Comparison of ENCODE assay signal across 10 cellular contexts in the genomic region with DNA sequence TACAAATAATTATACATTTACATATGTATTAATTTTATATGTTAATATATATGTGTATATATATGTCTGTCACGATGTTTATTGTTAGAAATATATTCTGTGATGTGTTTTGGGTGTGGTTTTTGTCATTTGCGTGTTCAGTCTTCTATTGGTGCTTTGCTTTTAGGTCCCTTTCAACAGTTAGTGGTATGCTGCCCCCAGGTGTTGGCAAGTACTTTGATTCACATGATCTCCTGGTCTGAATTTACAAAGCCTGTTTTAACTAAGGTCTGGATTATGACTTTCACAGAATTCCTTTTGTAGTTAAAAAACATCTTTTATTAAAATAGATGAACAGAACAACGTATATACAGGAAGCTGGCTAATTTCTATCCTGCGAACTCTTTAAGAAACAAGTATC.
DNase-seq lines count a peak whose midpoint lies in the region; ATAC-seq, FAIRE-seq and TF ChIP-seq lines count a peak whose summit lies in the region.
"Had no signal": no experiment of that assay in that cellular context is flagged by ENCODE, and none has a peak within 500 bp of the region (broad histone marks: within the 10 kb centered on the region; RNA-seq: fewer than 3 reads in every experiment).

No MANE protein-coding gene starts in this region.

- H3K4me2 ChIP-seq in GM12878 (ENCODE audit: control insufficient read depth, insufficient read depth): no peak overlapping the region
- no peak overlapping the region for H3K4me2 ChIP-seq in osteoblast (ENCODE audit: insufficient read depth, low read length)

- no peak overlapping the region for H3K9ac ChIP-seq in GM12878 (ENCODE audit: control insufficient read depth, insufficient read depth, low read length)

- H3K79me2 ChIP-seq in GM12878 (ENCODE audit: control insufficient read depth, insufficient read depth, low read length): no peaks in the 10 kb centered on the region
- H3K79me2 ChIP-seq in osteoblast (ENCODE audit: insufficient read depth, low read length): no peaks in the 10 kb centered on the region

- no peak for TF ChIP-seq EP300 in GM12878 (IDR thresholded peaks at IDR 0.05; ENCODE audit: borderline replicate concordance in 1 of 2, control insufficient read depth in 1 of 2, low read depth in 2 of 2, low read length in 2 of 2)

- POLR2A ChIA-PET in GM12878 (lab: Charles Lee): no interaction called here

- ATAC-seq in GM12878 (0 out of 3 replicates have a peak, but pooled peaks have one; percentile 18), left lung (no peak)
- ATAC-seq: left ventricle myocardium superior had no signal

- H2AFZ ChIP-seq in GM12878 (ENCODE audit: control insufficient read depth, low read depth, low read length): no peak overlapping the region
- H2AFZ ChIP-seq in osteoblast (ENCODE audit: low read length): no peak overlapping the region

- H3K4me3 ChIP-seq in GM12878 (no peak overlapping the region), osteoblast (ENCODE audit: insufficient read depth, low read length) (no peak overlapping the region), left lung (no peak overlapping the region)

- 50% methylated on average over 4 of the region's 4 CpGs for WGBS in GM12878 (ENCODE audit: insufficient coverage, insufficient replicate concordance, low lambda C conversion rate, missing lambda C conversion rate)

- CTCF ChIA-PET in GM12878 (lab: Yijun Ruan, JAX): no interaction called here

- no peaks in the 10 kb centered on the region for H3K4me1 ChIP-seq in GM12878 (ENCODE audit: control insufficient read depth, insufficient read depth, low read length)
- H3K4me1 ChIP-seq in osteoblast (ENCODE audit: insufficient read depth, low read length): no peaks in the 10 kb centered on the region
- H3K4me1 ChIP-seq in left lung: no peaks in the 10 kb centered on the region

- intact Hi-C loops in GM12878 (cut with micrococcal nuclease; ENCODE audit: unreplicated experiment): no loop called here
- intact Hi-C loops in left lung (cut with DNase I): no loop called here

- H4K20me1 ChIP-seq in GM12878 (ENCODE audit: control insufficient read depth, insufficient read depth) (no peaks in the 10 kb centered on the region), osteoblast (ENCODE audit: insufficient read depth, low read length) (no peaks in the 10 kb centered on the region)

- no peak for TF ChIP-seq POLR2A in GM12878 (IDR thresholded peaks at IDR 0.05; ENCODE audit: low read depth, low read length)

- RAD21 ChIA-PET in GM12878 (lab: Charles Lee; ENCODE audit: unreplicated experiment): no interaction called here

- FAIRE-seq in GM12878 (lab: Jason Lieb, UNC): no peak

- H3K9me3 ChIP-seq in GM12878 (replicated peaks; ENCODE audit: control insufficient read depth, insufficient read depth, low read length) (no peaks in the 10 kb centered on the region), osteoblast (ENCODE audit: low read depth, low read length) (no peaks in the 10 kb centered on the region), left lung (no peaks in the 10 kb centered on the region)

- BruUV-seq in GM12878 (replicated peaks; lab: Mats Ljungman, UMichigan): no TSS peak

- SMC1A ChIA-PET in GM12878 (lab: Charles Lee; ENCODE audit: uncharacterized antibody, unreplicated experiment): no interaction called here

- TF ChIP-seq RAD21 in GM12878 (IDR thresholded peaks at IDR 0.05; ENCODE audit: insufficient read depth, low read depth, low read length): 0 out of 2 replicates have a peak, but pooled peaks have one; percentile 10

- H3K27me3 ChIP-seq in GM12878 (replicated peaks in 1 of 2; ENCODE audit: control insufficient read depth in 2 of 2, insufficient read depth in 2 of 2, low read length in 1 of 2) (no peaks in the 10 kb centered on the region), osteoblast (ENCODE audit: insufficient read depth, low read length) (no peaks in the 10 kb centered on the region), left lung (no peaks in the 10 kb centered on the region)

- H3K27ac ChIP-seq in GM12878 (ENCODE audit: control insufficient read depth, insufficient read depth) (no peak overlapping the region), osteoblast (ENCODE audit: low read depth, low read length) (no peak overlapping the region), left lung (no peak overlapping the region)

- H3K36me3 ChIP-seq in GM12878 (ENCODE audit: control insufficient read depth in 2 of 2, insufficient read depth in 2 of 2, low read length in 1 of 2) (no peaks in the 10 kb centered on the region), osteoblast (ENCODE audit: insufficient read depth, low read length) (no peaks in the 10 kb centered on the region), left lung (no peaks in the 10 kb centered on the region)

- in situ Hi-C loops in GM12878 (cut with MboI): no loop called here

- TF ChIP-seq CTCF in GM12878 (IDR thresholded peaks at IDR 0.05 in 2 of 3, conservative IDR thresholded peaks at IDR 0.05 in 1 of 3; ENCODE audit: control insufficient read depth in 2 of 3, extremely low read depth in 1 of 3, insufficient read depth in 1 of 3, low read depth in 3 of 3, low read length in 3 of 3): no peak
- TF ChIP-seq CTCF in osteoblast (IDR thresholded peaks at IDR 0.05; ENCODE audit: extremely low read depth, low read depth, low read length): peak; percentile 32
- no peak for TF ChIP-seq CTCF in left lung (IDR thresholded peaks at IDR 0.05)

- DNase-seq in DMS53 (lab: John Stamatoyannopoulos, UW): peak; percentile 6
- DNase-seq in DMS53 treated with DMSO at 0.1 percent for 48 hours (lab: John Stamatoyannopoulos, UW; ENCODE audit: unreplicated experiment): no peak
- peak; percentile 48 for DNase-seq in NCI-H446 treated with DMSO at 0.1 percent for 48 hours (lab: John Stamatoyannopoulos, UW)
- DNase-seq in GM12878 (ENCODE audit: low read depth, low spot score): no peak
- no peak for DNase-seq in osteoblast (ENCODE audit: insufficient read length, low spot score, missing footprints)
- DNase-seq in HuH-7 (ENCODE audit: low spot score): no peak
- no peak for DNase-seq in left lung
- no peak for DNase-seq in amygdala (lab: John Stamatoyannopoulos, UW)
- DNase-seq: left ventricle myocardium superior, NCI-H1694 treated with DMSO at 0.1 percent for 48 hours had no signal

TF ChIP-seq in GM12878, 131 proteins besides CTCF, POLR2A, EP300 and RAD21:
- TF ChIP-seq, protein P1, sequence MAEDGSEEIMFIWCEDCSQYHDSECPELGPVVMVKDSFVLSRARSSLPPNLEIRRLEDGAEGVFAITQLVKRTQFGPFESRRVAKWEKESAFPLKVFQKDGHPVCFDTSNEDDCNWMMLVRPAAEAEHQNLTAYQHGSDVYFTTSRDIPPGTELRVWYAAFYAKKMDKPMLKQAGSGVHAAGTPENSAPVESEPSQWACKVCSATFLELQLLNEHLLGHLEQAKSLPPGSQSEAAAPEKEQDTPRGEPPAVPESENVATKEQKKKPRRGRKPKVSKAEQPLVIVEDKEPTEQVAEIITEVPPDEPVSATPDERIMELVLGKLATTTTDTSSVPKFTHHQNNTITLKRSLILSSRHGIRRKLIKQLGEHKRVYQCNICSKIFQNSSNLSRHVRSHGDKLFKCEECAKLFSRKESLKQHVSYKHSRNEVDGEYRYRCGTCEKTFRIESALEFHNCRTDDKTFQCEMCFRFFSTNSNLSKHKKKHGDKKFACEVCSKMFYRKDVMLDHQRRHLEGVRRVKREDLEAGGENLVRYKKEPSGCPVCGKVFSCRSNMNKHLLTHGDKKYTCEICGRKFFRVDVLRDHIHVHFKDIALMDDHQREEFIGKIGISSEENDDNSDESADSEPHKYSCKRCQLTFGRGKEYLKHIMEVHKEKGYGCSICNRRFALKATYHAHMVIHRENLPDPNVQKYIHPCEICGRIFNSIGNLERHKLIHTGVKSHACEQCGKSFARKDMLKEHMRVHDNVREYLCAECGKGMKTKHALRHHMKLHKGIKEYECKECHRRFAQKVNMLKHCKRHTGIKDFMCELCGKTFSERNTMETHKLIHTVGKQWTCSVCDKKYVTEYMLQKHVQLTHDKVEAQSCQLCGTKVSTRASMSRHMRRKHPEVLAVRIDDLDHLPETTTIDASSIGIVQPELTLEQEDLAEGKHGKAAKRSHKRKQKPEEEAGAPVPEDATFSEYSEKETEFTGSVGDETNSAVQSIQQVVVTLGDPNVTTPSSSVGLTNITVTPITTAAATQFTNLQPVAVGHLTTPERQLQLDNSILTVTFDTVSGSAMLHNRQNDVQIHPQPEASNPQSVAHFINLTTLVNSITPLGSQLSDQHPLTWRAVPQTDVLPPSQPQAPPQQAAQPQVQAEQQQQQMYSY (CRISPR knock-in tag; IDR thresholded peaks at IDR 0.05): no peak
- TF ChIP-seq CHD1 (IDR thresholded peaks at IDR 0.05; ENCODE audit: low read depth, low read length): no peak
- TF ChIP-seq CBX3 (IDR thresholded peaks at IDR 0.05; ENCODE audit: borderline replicate concordance, low read depth): no peak
- TF ChIP-seq BHLHE40 (IDR thresholded peaks at IDR 0.05; ENCODE audit: borderline replicate concordance in 1 of 2, low read depth in 2 of 2, low read length in 1 of 2): no peak
- TF ChIP-seq SIX5 (IDR thresholded peaks at IDR 0.05; ENCODE audit: low read depth, low read length, severe bottlenecking): no peak
- TF ChIP-seq TCF3 (IDR thresholded peaks at IDR 0.05; ENCODE audit: borderline replicate concordance, insufficient read depth, low read depth, low read length): no peak
- no peak for TF ChIP-seq TAF1 (IDR thresholded peaks at IDR 0.05; ENCODE audit: borderline replicate concordance, low read depth, low read length)
- TF ChIP-seq PAX5 (IDR thresholded peaks at IDR 0.05; ENCODE audit: borderline replicate concordance, low read depth, low read length): no peak
- TF ChIP-seq ZNF217 (IDR thresholded peaks at IDR 0.05): no peak
- TF ChIP-seq CBFB (IDR thresholded peaks at IDR 0.05; ENCODE audit: low read depth): no peak
- no peak for TF ChIP-seq ZNF622 (IDR thresholded peaks at IDR 0.05)

Comparison
In these comparisons a context has a peak if more than half of its experiments do, and no peak if none do; other contexts are left out.
1. DNase-seq: peak in DMS53 (single experiment) and NCI-H446 treated with DMSO at 0.1 percent for 48 hours (single experiment); none in DMS53 treated with DMSO at 0.1 percent for 48 hours (single experiment), GM12878 (single experiment), osteoblast (single experiment), HuH-7 (single experiment), left lung (0 of 2) and amygdala (0 of 56).